1 cellular context compared by ENCODE assay signal in the genomic region with DNA sequence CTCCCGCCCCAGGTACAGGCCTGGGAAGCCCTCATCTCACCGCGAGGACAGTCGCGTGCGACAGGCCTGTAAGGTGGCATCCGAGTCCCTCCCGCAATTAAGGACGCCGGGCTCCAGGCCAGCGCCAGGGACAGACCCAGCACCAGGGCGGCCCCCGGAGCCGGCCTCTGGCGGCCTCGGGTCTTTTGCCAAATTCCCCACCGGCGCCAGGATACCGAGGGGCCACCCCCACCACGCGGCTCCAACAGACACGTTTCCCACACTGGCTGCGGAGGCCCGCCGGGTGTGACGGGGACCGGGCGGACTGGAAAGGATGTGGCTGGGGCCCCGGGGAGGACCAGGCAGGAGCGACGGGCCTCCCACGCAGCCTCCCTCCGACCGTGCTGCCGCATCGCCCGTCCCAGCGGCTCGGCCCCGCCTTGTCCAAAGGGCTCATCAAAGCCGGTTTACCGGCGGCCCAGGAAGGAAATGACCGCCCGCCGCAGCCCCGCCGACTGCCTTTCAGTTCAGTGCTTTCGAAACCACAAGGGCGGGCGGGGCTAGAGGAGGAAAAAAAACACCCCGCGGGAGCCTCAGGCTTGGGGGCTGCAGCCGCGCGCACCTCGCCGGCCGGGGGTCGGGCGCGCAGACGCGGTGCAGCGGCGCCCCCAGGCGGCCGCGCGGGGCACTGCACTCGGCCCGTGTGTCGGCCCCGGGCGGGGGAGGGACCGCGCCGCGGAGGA.
TF ChIP-seq lines count a peak whose summit lies in the region.

No MANE protein-coding gene starts in this region.

TF ChIP-seq in GM12878, 131 proteins besides CTCF, POLR2A, EP300 and RAD21 (continued from another document and continues in another):
- TF ChIP-seq, protein P1, sequence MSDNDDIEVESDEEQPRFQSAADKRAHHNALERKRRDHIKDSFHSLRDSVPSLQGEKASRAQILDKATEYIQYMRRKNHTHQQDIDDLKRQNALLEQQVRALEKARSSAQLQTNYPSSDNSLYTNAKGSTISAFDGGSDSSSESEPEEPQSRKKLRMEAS (IDR thresholded peaks at IDR 0.05; ENCODE audit: low read depth, low read length), result peak; percentile 68
- TF ChIP-seq BCL11A (IDR thresholded peaks at IDR 0.05; ENCODE audit: low read depth, low read length) (0 out of 2 replicates have a peak, but pooled peaks have one; percentile 4), TCF12 (IDR thresholded peaks at IDR 0.05; ENCODE audit: low read depth, low read length) (peak; percentile 12; the same call in 1 of the 2 replicates), CHD2 (IDR thresholded peaks at IDR 0.05; ENCODE audit: borderline replicate concordance, low read depth, low read length) (peak; percentile 31), FOS (IDR thresholded peaks at IDR 0.05; ENCODE audit: borderline replicate concordance, extremely low read depth, insufficient read length) (no peak), NBN (IDR thresholded peaks at IDR 0.05) (peak; percentile 37; the same call in 1 of the 2 replicates), BHLHE40 (IDR thresholded peaks at IDR 0.05; ENCODE audit: borderline replicate concordance in 1 of 2, low read depth in 2 of 2, low read length in 1 of 2) (peak; percentile 83 to 94), BACH1 (IDR thresholded peaks at IDR 0.05; ENCODE audit: borderline replicate concordance) (peak; percentile 76), GATAD2B (conservative IDR thresholded peaks at IDR 0.05; ENCODE audit: low read depth) (peak; percentile 98), EED (IDR thresholded peaks at IDR 0.05; ENCODE audit: low read depth) (peak; percentile 80), SIN3A (IDR thresholded peaks at IDR 0.05; ENCODE audit: low read depth, low read length) (no peak), CREM (IDR thresholded peaks at IDR 0.05; ENCODE audit: low read depth) (0 out of 2 replicates have a peak, but pooled peaks have one; percentile 50), PAX8 (IDR thresholded peaks at IDR 0.05) (no peak), SPI1 (IDR thresholded peaks at IDR 0.05; ENCODE audit: borderline replicate concordance, insufficient read depth, low read depth, low read length) (0 out of 2 replicates have a peak, but pooled peaks have one; percentile 8), ASH2L (IDR thresholded peaks at IDR 0.05; ENCODE audit: borderline replicate concordance, low read depth) (peak; percentile 54; the same call in 1 of the 2 replicates), HCFC1 (IDR thresholded peaks at IDR 0.05; ENCODE audit: low read length) (no peak; the same call in 1 of the 2 replicates), DPF2 (IDR thresholded peaks at IDR 0.05) (peak; percentile 93), NRF1 (conservative IDR thresholded peaks at IDR 0.05; ENCODE audit: low read depth, low read length) (no peak), MTA2 (IDR thresholded peaks at IDR 0.05; ENCODE audit: low read depth) (peak; percentile 47; the same call in 1 of the 2 replicates), HSF1 (IDR thresholded peaks at IDR 0.05; ENCODE audit: low read depth, low read length) (no peak), PAX5 (IDR thresholded peaks at IDR 0.05; ENCODE audit: borderline replicate concordance, low read depth, low read length) (peak; percentile 66; the same call in 1 of the 2 replicates), IKZF2 (IDR thresholded peaks at IDR 0.05) (peak; percentile 91 to 93), NR2F1 (conservative IDR thresholded peaks at IDR 0.05) (peak; percentile 75; the same call in 1 of the 2 replicates), SMAD5 (IDR thresholded peaks at IDR 0.05; ENCODE audit: low read depth) (no peak), RB1 (IDR thresholded peaks at IDR 0.05; ENCODE audit: borderline replicate concordance) (peak; percentile 77; the same call in 1 of the 2 replicates), YY1 (IDR thresholded peaks at IDR 0.05; ENCODE audit: low read depth, low read length) (peak; percentile 68; the same call in 1 of the 2 replicates), ATF7 (IDR thresholded peaks at IDR 0.05; ENCODE audit: low read depth) (no peak), FOXM1 (IDR thresholded peaks at IDR 0.05; ENCODE audit: low read depth, low read length) (peak; percentile 31; the same call in 1 of the 2 replicates), NR2C2 (IDR thresholded peaks at IDR 0.05; ENCODE audit: borderline replicate concordance, control insufficient read depth, insufficient read length, low read depth) (no peak), SUPT20H (IDR thresholded peaks at IDR 0.05; ENCODE audit: borderline replicate concordance, control insufficient read depth, low read depth, low read length) (no peak), SIX5 (IDR thresholded peaks at IDR 0.05; ENCODE audit: low read depth, low read length, severe bottlenecking) (peak; percentile 16), MLLT1 (IDR thresholded peaks at IDR 0.05) (peak; percentile 20; the same call in 1 of the 2 replicates), TBL1XR1 (IDR thresholded peaks at IDR 0.05; ENCODE audit: low read depth, low read length) (peak; percentile 86), NFIC (IDR thresholded peaks at IDR 0.05; ENCODE audit: low read depth, low read length) (peak; percentile 36; the same call in 1 of the 2 replicates), ZNF274 (IDR thresholded peaks at IDR 0.05; ENCODE audit: insufficient read depth, insufficient read length) (no peak), NR2C1 (IDR thresholded peaks at IDR 0.05) (0 out of 2 replicates have a peak, but pooled peaks have one; percentile 22)
- TF ChIP-seq, protein P2, sequence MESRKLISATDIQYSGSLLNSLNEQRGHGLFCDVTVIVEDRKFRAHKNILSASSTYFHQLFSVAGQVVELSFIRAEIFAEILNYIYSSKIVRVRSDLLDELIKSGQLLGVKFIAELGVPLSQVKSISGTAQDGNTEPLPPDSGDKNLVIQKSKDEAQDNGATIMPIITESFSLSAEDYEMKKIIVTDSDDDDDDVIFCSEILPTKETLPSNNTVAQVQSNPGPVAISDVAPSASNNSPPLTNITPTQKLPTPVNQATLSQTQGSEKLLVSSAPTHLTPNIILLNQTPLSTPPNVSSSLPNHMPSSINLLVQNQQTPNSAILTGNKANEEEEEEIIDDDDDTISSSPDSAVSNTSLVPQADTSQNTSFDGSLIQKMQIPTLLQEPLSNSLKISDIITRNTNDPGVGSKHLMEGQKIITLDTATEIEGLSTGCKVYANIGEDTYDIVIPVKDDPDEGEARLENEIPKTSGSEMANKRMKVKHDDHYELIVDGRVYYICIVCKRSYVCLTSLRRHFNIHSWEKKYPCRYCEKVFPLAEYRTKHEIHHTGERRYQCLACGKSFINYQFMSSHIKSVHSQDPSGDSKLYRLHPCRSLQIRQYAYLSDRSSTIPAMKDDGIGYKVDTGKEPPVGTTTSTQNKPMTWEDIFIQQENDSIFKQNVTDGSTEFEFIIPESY (IDR thresholded peaks at IDR 0.05), result no peak
- TF ChIP-seq, protein P3, sequence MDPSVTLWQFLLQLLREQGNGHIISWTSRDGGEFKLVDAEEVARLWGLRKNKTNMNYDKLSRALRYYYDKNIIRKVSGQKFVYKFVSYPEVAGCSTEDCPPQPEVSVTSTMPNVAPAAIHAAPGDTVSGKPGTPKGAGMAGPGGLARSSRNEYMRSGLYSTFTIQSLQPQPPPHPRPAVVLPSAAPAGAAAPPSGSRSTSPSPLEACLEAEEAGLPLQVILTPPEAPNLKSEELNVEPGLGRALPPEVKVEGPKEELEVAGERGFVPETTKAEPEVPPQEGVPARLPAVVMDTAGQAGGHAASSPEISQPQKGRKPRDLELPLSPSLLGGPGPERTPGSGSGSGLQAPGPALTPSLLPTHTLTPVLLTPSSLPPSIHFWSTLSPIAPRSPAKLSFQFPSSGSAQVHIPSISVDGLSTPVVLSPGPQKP (IDR thresholded peaks at IDR 0.05; ENCODE audit: low read depth, low read length), result 0 out of 2 replicates have a peak, but pooled peaks have one; percentile 6
- TF ChIP-seq, protein P4, sequence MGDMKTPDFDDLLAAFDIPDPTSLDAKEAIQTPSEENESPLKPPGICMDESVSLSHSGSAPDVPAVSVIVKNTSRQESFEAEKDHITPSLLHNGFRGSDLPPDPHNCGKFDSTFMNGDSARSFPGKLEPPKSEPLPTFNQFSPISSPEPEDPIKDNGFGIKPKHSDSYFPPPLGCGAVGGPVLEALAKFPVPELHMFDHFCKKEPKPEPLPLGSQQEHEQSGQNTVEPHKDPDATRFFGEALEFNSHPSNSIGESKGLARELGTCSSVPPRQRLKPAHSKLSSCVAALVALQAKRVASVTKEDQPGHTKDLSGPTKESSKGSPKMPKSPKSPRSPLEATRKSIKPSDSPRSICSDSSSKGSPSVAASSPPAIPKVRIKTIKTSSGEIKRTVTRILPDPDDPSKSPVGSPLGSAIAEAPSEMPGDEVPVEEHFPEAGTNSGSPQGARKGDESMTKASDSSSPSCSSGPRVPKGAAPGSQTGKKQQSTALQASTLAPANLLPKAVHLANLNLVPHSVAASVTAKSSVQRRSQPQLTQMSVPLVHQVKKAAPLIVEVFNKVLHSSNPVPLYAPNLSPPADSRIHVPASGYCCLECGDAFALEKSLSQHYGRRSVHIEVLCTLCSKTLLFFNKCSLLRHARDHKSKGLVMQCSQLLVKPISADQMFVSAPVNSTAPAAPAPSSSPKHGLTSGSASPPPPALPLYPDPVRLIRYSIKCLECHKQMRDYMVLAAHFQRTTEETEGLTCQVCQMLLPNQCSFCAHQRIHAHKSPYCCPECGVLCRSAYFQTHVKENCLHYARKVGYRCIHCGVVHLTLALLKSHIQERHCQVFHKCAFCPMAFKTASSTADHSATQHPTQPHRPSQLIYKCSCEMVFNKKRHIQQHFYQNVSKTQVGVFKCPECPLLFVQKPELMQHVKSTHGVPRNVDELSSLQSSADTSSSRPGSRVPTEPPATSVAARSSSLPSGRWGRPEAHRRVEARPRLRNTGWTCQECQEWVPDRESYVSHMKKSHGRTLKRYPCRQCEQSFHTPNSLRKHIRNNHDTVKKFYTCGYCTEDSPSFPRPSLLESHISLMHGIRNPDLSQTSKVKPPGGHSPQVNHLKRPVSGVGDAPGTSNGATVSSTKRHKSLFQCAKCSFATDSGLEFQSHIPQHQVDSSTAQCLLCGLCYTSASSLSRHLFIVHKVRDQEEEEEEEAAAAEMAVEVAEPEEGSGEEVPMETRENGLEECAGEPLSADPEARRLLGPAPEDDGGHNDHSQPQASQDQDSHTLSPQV (IDR thresholded peaks at IDR 0.05), result no peak; the same call in 1 of the 2 replicates
- TF ChIP-seq, protein P5, sequence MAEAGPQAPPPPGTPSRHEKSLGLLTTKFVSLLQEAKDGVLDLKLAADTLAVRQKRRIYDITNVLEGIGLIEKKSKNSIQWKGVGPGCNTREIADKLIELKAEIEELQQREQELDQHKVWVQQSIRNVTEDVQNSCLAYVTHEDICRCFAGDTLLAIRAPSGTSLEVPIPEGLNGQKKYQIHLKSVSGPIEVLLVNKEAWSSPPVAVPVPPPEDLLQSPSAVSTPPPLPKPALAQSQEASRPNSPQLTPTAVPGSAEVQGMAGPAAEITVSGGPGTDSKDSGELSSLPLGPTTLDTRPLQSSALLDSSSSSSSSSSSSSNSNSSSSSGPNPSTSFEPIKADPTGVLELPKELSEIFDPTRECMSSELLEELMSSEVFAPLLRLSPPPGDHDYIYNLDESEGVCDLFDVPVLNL (IDR thresholded peaks at IDR 0.05; ENCODE audit: low read depth, low read length), result no peak
- TF ChIP-seq, protein P6, sequence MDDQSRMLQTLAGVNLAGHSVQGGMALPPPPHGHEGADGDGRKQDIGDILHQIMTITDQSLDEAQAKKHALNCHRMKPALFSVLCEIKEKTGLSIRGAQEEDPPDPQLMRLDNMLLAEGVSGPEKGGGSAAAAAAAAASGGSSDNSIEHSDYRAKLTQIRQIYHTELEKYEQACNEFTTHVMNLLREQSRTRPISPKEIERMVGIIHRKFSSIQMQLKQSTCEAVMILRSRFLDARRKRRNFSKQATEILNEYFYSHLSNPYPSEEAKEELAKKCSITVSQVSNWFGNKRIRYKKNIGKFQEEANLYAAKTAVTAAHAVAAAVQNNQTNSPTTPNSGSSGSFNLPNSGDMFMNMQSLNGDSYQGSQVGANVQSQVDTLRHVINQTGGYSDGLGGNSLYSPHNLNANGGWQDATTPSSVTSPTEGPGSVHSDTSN (IDR thresholded peaks at IDR 0.05; ENCODE audit: insufficient replicate concordance, low read depth, low read length), result no peak
- TF ChIP-seq, protein P7, sequence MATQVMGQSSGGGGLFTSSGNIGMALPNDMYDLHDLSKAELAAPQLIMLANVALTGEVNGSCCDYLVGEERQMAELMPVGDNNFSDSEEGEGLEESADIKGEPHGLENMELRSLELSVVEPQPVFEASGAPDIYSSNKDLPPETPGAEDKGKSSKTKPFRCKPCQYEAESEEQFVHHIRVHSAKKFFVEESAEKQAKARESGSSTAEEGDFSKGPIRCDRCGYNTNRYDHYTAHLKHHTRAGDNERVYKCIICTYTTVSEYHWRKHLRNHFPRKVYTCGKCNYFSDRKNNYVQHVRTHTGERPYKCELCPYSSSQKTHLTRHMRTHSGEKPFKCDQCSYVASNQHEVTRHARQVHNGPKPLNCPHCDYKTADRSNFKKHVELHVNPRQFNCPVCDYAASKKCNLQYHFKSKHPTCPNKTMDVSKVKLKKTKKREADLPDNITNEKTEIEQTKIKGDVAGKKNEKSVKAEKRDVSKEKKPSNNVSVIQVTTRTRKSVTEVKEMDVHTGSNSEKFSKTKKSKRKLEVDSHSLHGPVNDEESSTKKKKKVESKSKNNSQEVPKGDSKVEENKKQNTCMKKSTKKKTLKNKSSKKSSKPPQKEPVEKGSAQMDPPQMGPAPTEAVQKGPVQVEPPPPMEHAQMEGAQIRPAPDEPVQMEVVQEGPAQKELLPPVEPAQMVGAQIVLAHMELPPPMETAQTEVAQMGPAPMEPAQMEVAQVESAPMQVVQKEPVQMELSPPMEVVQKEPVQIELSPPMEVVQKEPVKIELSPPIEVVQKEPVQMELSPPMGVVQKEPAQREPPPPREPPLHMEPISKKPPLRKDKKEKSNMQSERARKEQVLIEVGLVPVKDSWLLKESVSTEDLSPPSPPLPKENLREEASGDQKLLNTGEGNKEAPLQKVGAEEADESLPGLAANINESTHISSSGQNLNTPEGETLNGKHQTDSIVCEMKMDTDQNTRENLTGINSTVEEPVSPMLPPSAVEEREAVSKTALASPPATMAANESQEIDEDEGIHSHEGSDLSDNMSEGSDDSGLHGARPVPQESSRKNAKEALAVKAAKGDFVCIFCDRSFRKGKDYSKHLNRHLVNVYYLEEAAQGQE (IDR thresholded peaks at IDR 0.05; ENCODE audit: low read depth, low read length), result 0 out of 2 replicates have a peak, but pooled peaks have one; percentile 20
